Comparison of ENCODE assay signal across 29 cellular contexts in genomic region chr12:114164354-114164753, GRCh38.
"Had no signal": no experiment of that assay in that cellular context is flagged by ENCODE, and none has a peak within 500 bp of the region (broad histone marks: within the 10 kb centered on the region; RNA-seq: fewer than 3 reads in every experiment).

No MANE protein-coding gene starts in this region.

- H3K27ac Mint-ChIP-seq: activated B cell treated with CpG ODN at 0.5 μM for 24 hours; activated CD8-positive, alpha-beta T cell treated with anti-CD3 and anti-CD28 coated beads for 36 hours; activated naive CD4-positive, alpha-beta T cell treated with anti-CD3 and anti-CD28 coated beads, Interleukin-2, amount 10 ng/mL, durations not matched to agents 7 days and 5 days; activated naive CD4-positive, alpha-beta T cell treated with anti-CD3 and anti-CD28 coated beads, Interleukin-2, amount 50 U/mL, for 72 hours; activated naive CD8-positive, alpha-beta T cell treated with anti-CD3 and anti-CD28 coated beads, Interleukin-2, amount 10 ng/mL, durations not matched to agents 7 days and 5 days; activated T-helper 2 cell treated with anti-CD3 and anti-CD28 coated beads, Interferon-gamma antibody, Interleukin-2, Interleukin-4, amounts not matched to agents 10 μg/mL and 5 μg/mL and 100 μg/mL, durations not matched to agents 14 hours and 24 hours and 36 hours; brain; dendritic cell treated with granulocyte-macrophage colony-stimulating factor and Interleukin-4, amounts not matched to agents 40 ng/mL and 50 ng/mL, for 4 days; endodermal cell; T-cell; T-helper 1 cell treated with Interleukin-12 subunit alpha and Interleukin-12 subunit beta and Interleukin-4 antibody, amounts not matched to agents 30 μg/mL and 1 μg/mL, for 36 hours had no signal

- H3K27ac ChIP-seq: ascending aorta, coronary artery, dorsolateral prefrontal cortex, foreskin keratinocyte, gastrocnemius medialis, heart left ventricle, WERI-Rb-1 had no signal

- H3K9me3 Mint-ChIP-seq: activated B cell treated with CpG ODN at 0.5 μM for 24 hours; activated CD8-positive, alpha-beta T cell treated with anti-CD3 and anti-CD28 coated beads for 36 hours; activated naive CD4-positive, alpha-beta T cell treated with anti-CD3 and anti-CD28 coated beads, Interleukin-2, amount 10 ng/mL, durations not matched to agents 7 days and 5 days; activated naive CD4-positive, alpha-beta T cell treated with anti-CD3 and anti-CD28 coated beads, Interleukin-2, amount 50 U/mL, for 72 hours; activated naive CD8-positive, alpha-beta T cell treated with anti-CD3 and anti-CD28 coated beads, Interleukin-2, amount 10 ng/mL, durations not matched to agents 7 days and 5 days; activated T-cell treated with anti-CD3 and anti-CD28 coated beads, Interleukin-2, amount 50 U/mL, for 4 hours; activated T-helper 2 cell treated with anti-CD3 and anti-CD28 coated beads, Interferon-gamma antibody, Interleukin-2, Interleukin-4, amounts not matched to agents 10 μg/mL and 5 μg/mL and 100 μg/mL, durations not matched to agents 14 hours and 24 hours and 36 hours; brain; central memory CD8-positive, alpha-beta T cell; dendritic cell treated with granulocyte-macrophage colony-stimulating factor and Interleukin-4, amounts not matched to agents 40 ng/mL and 50 ng/mL, for 4 days; endodermal cell; T-cell; T-helper 1 cell treated with Interleukin-12 subunit alpha and Interleukin-12 subunit beta and Interleukin-4 antibody, amounts not matched to agents 30 μg/mL and 1 μg/mL, for 36 hours had no signal

- H3K27me3 ChIP-seq: ascending aorta, foreskin keratinocyte, gastrocnemius medialis had no signal

- ATAC-seq: activated CD4-positive, CD25-positive, alpha-beta regulatory T cell treated with anti-CD3 and anti-CD28 coated beads, Interleukin-2, amount 50 U/mL, for 24 hours; activated CD8-positive, alpha-beta T cell treated with anti-CD3 and anti-CD28 coated beads for 36 hours; activated T-cell treated with anti-CD3 and anti-CD28 coated beads, Interleukin-2, amount 50 U/mL, for 4 hours; gastrocnemius medialis; heart left ventricle; T-cell had no signal

- H3K9me3 ChIP-seq: ascending aorta, gastrocnemius medialis, heart left ventricle had no signal

- H3K4me1 ChIP-seq: ascending aorta, foreskin keratinocyte, gastrocnemius medialis had no signal

- H3K4me1 Mint-ChIP-seq: activated B cell treated with CpG ODN at 0.5 μM for 24 hours; activated naive CD4-positive, alpha-beta T cell treated with anti-CD3 and anti-CD28 coated beads, Interleukin-2, amount 10 ng/mL, durations not matched to agents 7 days and 5 days; activated naive CD8-positive, alpha-beta T cell treated with anti-CD3 and anti-CD28 coated beads, Interleukin-2, amount 10 ng/mL, durations not matched to agents 7 days and 5 days; brain; central memory CD8-positive, alpha-beta T cell; endodermal cell; T-cell had no signal

- H3K4me3 ChIP-seq: ascending aorta, coronary artery, dorsolateral prefrontal cortex, gastrocnemius medialis, heart left ventricle had no signal

- H3K36me3 ChIP-seq: ascending aorta, gastrocnemius medialis, heart left ventricle, WERI-Rb-1 had no signal

- H3K27me3 Mint-ChIP-seq: activated B cell treated with CpG ODN at 0.5 μM for 24 hours; activated naive CD4-positive, alpha-beta T cell treated with anti-CD3 and anti-CD28 coated beads, Interleukin-2, amount 10 ng/mL, durations not matched to agents 7 days and 5 days; activated naive CD8-positive, alpha-beta T cell treated with anti-CD3 and anti-CD28 coated beads, Interleukin-2, amount 10 ng/mL, durations not matched to agents 7 days and 5 days; central memory CD8-positive, alpha-beta T cell; dendritic cell treated with granulocyte-macrophage colony-stimulating factor and Interleukin-4, amounts not matched to agents 40 ng/mL and 50 ng/mL, for 4 days had no signal

- H3K4me3 Mint-ChIP-seq: activated B cell treated with CpG ODN at 0.5 μM for 24 hours; activated CD8-positive, alpha-beta T cell treated with anti-CD3 and anti-CD28 coated beads for 36 hours; activated naive CD4-positive, alpha-beta T cell treated with anti-CD3 and anti-CD28 coated beads, Interleukin-2, amount 10 ng/mL, durations not matched to agents 7 days and 5 days; activated naive CD8-positive, alpha-beta T cell treated with anti-CD3 and anti-CD28 coated beads, Interleukin-2, amount 10 ng/mL, durations not matched to agents 7 days and 5 days; activated T-cell treated with anti-CD3 and anti-CD28 coated beads, Interleukin-2, amount 50 U/mL, for 4 hours; brain; central memory CD8-positive, alpha-beta T cell; dendritic cell treated with granulocyte-macrophage colony-stimulating factor and Interleukin-4, amounts not matched to agents 40 ng/mL and 50 ng/mL, for 4 days; endodermal cell; T-cell; T-helper 1 cell treated with Interleukin-12 subunit alpha and Interleukin-12 subunit beta and Interleukin-4 antibody, amounts not matched to agents 30 μg/mL and 1 μg/mL, for 36 hours had no signal

- H3K36me3 Mint-ChIP-seq: activated naive CD4-positive, alpha-beta T cell treated with anti-CD3 and anti-CD28 coated beads, Interleukin-2, amount 10 ng/mL, durations not matched to agents 7 days and 5 days; activated naive CD4-positive, alpha-beta T cell treated with anti-CD3 and anti-CD28 coated beads, Interleukin-2, amount 50 U/mL, for 72 hours; activated naive CD8-positive, alpha-beta T cell treated with anti-CD3 and anti-CD28 coated beads, Interleukin-2, amount 10 ng/mL, durations not matched to agents 7 days and 5 days; brain; T-cell had no signal

- DNase-seq: activated B cell treated with CpG ODN at 0.5 μM for 24 hours; activated CD4-positive, alpha-beta T cell treated with anti-CD3 and anti-CD28 coated beads for 48 hours; activated CD4-positive, alpha-beta T cell treated with anti-CD3 and anti-CD28 coated beads, Interleukin-2, amount 50 U/mL, for 1 hour; activated CD4-positive, alpha-beta T cell treated with anti-CD3 and anti-CD28 coated beads, Interleukin-2, amount 50 U/mL, for 48 hours; activated CD8-positive, alpha-beta memory T cell treated with anti-CD3 and anti-CD28 coated beads for 24 hours; activated CD8-positive, alpha-beta T cell treated with anti-CD3 and anti-CD28 coated beads for 36 hours; activated effector memory CD4-positive, alpha-beta T cell treated with anti-CD3 and anti-CD28 coated beads, Interleukin-2, amount 50 U/mL, for 16 hours; activated naive CD4-positive, alpha-beta T cell treated with anti-CD3 and anti-CD28 coated beads, Interleukin-2, amount 10 ng/mL, durations not matched to agents 7 days and 5 days; activated naive CD8-positive, alpha-beta T cell treated with anti-CD3 and anti-CD28 coated beads, Interleukin-2, amount 10 ng/mL, durations not matched to agents 7 days and 5 days; activated T-cell treated with anti-CD3 and anti-CD28 coated beads, Interleukin-2, amount 50 U/mL, for 4 hours; dorsolateral prefrontal cortex; effector memory CD4-positive, alpha-beta T cell; endodermal cell; gastrocnemius medialis; glutamatergic neuron; heart left ventricle; T-cell; T-helper 9 cell; WERI-Rb-1 had no signal
